ENCODE assay signal across 13 cellular contexts in the genomic region with DNA sequence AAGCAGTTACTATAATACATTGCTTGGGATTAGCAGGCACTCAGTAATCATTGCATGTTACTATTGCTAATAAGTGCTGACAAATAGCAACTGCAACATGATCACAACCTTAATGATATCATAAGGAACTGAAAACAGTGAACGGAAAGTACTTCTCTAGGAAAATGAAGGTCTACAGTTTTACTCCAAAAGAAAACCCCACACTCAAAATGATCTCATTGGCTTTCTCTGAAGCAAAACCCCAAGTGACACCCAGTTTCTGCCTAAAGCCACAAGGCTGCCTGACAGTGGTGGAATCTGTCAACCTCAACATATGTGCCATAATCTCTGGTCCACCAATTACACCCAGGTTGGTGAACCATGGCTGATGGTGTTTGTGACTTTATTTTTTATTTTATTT.
DNase-seq lines count a peak whose midpoint lies in the region; ATAC-seq and TF ChIP-seq lines count a peak whose summit lies in the region.
"Had no signal": no experiment of that assay in that cellular context is flagged by ENCODE, and none has a peak within 500 bp of the region (broad histone marks: within the 10 kb centered on the region; RNA-seq: fewer than 3 reads in every experiment).

No MANE protein-coding gene starts in this region.

- H3K4me1 ChIP-seq in gastrocnemius medialis = no peaks in the 10 kb centered on the region

- H3K36me3 Mint-ChIP-seq in T-helper 1 cell treated with Interleukin-12 subunit alpha and Interleukin-12 subunit beta and Interleukin-4 antibody, amounts not matched to agents 30 μg/mL and 1 μg/mL, for 36 hours (ENCODE audit: low read depth) = peaks cover 7% of the 10 kb centered on the region
- H3K36me3 Mint-ChIP-seq in natural killer cell = peaks cover 14% of the 10 kb centered on the region

- no peak for TF ChIP-seq POLR2A in gastrocnemius medialis (IDR thresholded peaks at IDR 0.05)

- H3K27ac ChIP-seq in gastrocnemius medialis = no peak overlapping the region
- H3K27ac ChIP-seq: heart left ventricle, left ventricle myocardium inferior had no signal

- in situ Hi-C loops in gastrocnemius medialis (cut with MboI; ENCODE audit: low sequenced_read_pairs in 4 of 4) = no loop called here

- intact Hi-C loops in natural killer cell (cut with micrococcal nuclease) = no loop called here
- intact Hi-C loops in gastrocnemius medialis (cut with DNase I; ENCODE audit: low total_unique reads) = no loop called here

- TF ChIP-seq CTCF in natural killer cell (IDR thresholded peaks at IDR 0.05) (no peak), gastrocnemius medialis (IDR thresholded peaks at IDR 0.05 in 4 of 5, conservative IDR thresholded peaks at IDR 0.05 in 1 of 5) (no peak)

- H3K4me1 Mint-ChIP-seq in T-helper 1 cell treated with Interleukin-12 subunit alpha and Interleukin-12 subunit beta and Interleukin-4 antibody, amounts not matched to agents 30 μg/mL and 1 μg/mL, for 36 hours (ENCODE audit: low read depth) = peaks cover 9% of the 10 kb centered on the region
- peaks cover 41 to 51% of the 10 kb centered on the region in 2 donors for H3K4me1 Mint-ChIP-seq in natural killer cell

- H3K9me3 Mint-ChIP-seq in T-helper 1 cell treated with Interleukin-12 subunit alpha and Interleukin-12 subunit beta and Interleukin-4 antibody, amounts not matched to agents 30 μg/mL and 1 μg/mL, for 36 hours = peaks cover 10% of the 10 kb centered on the region
- H3K9me3 Mint-ChIP-seq in natural killer cell = peaks cover 0 to 2% of the 10 kb centered on the region in 2 donors

- no peaks in the 10 kb centered on the region for H3K36me3 ChIP-seq in gastrocnemius medialis
- H3K36me3 ChIP-seq: heart left ventricle, left ventricle myocardium inferior had no signal

- no peaks in the 10 kb centered on the region for H3K9me3 ChIP-seq in gastrocnemius medialis
- H3K9me3 ChIP-seq: heart left ventricle, left ventricle myocardium inferior had no signal

- peak overlapping the region; percentile 73 for H3K27ac Mint-ChIP-seq in T-helper 1 cell treated with Interleukin-12 subunit alpha and Interleukin-12 subunit beta and Interleukin-4 antibody, amounts not matched to agents 30 μg/mL and 1 μg/mL, for 36 hours
- H3K27ac Mint-ChIP-seq in natural killer cell = peak overlapping the region in 1 of 2 donors; percentile 17

- H3K4me3 ChIP-seq in gastrocnemius medialis = no peak overlapping the region
- H3K4me3 ChIP-seq: heart left ventricle, left ventricle myocardium inferior had no signal

- no peaks in the 10 kb centered on the region for H3K27me3 Mint-ChIP-seq in T-helper 1 cell treated with Interleukin-12 subunit alpha and Interleukin-12 subunit beta and Interleukin-4 antibody, amounts not matched to agents 30 μg/mL and 1 μg/mL, for 36 hours (ENCODE audit: low read depth)
- peaks cover 3 to 46% of the 10 kb centered on the region in 2 donors for H3K27me3 Mint-ChIP-seq in natural killer cell (ENCODE audit: low read depth in 2 of 2)

- no peaks in the 10 kb centered on the region for H3K27me3 ChIP-seq in gastrocnemius medialis
- H3K27me3 ChIP-seq: heart left ventricle had no signal

- peak; percentile 59 for ATAC-seq in GM21825 (IDR thresholded peaks at IDR 0.05; ENCODE audit: unreplicated experiment)
- ATAC-seq in HG03460 (IDR thresholded peaks at IDR 0.05; ENCODE audit: unreplicated experiment) = peak; percentile 70
- peak; percentile 56 to 76 (median 59) for ATAC-seq in natural killer cell
- ATAC-seq in gastrocnemius medialis = no peak
- ATAC-seq: heart left ventricle had no signal

- H3K4me3 Mint-ChIP-seq in T-helper 1 cell treated with Interleukin-12 subunit alpha and Interleukin-12 subunit beta and Interleukin-4 antibody, amounts not matched to agents 30 μg/mL and 1 μg/mL, for 36 hours = peak overlapping the region; percentile 40
- H3K4me3 Mint-ChIP-seq in natural killer cell = peak overlapping the region; percentile 48

- DNase-seq in T-helper 1 cell (no peak), natural killer cell (peak; percentile 18), KG1 (lab: John Stamatoyannopoulos, UW) (no peak), gastrocnemius medialis (no peak), COR-L47 (lab: John Stamatoyannopoulos, UW) (no peak)
- DNase-seq: activated naive CD4-positive, alpha-beta T cell treated with anti-CD3 and anti-CD28 coated beads, Interleukin-2, amount 50 U/mL, for 16 hours; caudate nucleus; heart left ventricle; left ventricle myocardium inferior; NCI-H2171 had no signal

Comparison
In these comparisons a context has a peak if more than half of its experiments do, and no peak if none do; other contexts are left out.
1. ATAC-seq: peak in GM21825 (single experiment), HG03460 (single experiment) and natural killer cell (3 of 3); none in gastrocnemius medialis (0 of 2).